ENCODE assay signal across 1 cellular context in genomic region chr7:150649084-150649385, GRCh38.
TF ChIP-seq lines count a peak whose summit lies in the region.

No MANE protein-coding gene starts in this region.

TF ChIP-seq in GM12878, 131 proteins besides CTCF, POLR2A, EP300 and RAD21:
- TF ChIP-seq, protein P1, sequence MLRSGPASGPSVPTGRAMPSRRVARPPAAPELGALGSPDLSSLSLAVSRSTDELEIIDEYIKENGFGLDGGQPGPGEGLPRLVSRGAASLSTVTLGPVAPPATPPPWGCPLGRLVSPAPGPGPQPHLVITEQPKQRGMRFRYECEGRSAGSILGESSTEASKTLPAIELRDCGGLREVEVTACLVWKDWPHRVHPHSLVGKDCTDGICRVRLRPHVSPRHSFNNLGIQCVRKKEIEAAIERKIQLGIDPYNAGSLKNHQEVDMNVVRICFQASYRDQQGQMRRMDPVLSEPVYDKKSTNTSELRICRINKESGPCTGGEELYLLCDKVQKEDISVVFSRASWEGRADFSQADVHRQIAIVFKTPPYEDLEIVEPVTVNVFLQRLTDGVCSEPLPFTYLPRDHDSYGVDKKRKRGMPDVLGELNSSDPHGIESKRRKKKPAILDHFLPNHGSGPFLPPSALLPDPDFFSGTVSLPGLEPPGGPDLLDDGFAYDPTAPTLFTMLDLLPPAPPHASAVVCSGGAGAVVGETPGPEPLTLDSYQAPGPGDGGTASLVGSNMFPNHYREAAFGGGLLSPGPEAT (IDR thresholded peaks at IDR 0.05; ENCODE audit: low read depth): no peak
- TF ChIP-seq CHD4 (IDR thresholded peaks at IDR 0.05) (no peak), CHD2 (IDR thresholded peaks at IDR 0.05; ENCODE audit: borderline replicate concordance, low read depth, low read length) (no peak), NFIC (IDR thresholded peaks at IDR 0.05; ENCODE audit: low read depth, low read length) (0 out of 2 replicates have a peak, but pooled peaks have one; percentile 3), SPI1 (IDR thresholded peaks at IDR 0.05; ENCODE audit: borderline replicate concordance, insufficient read depth, low read depth, low read length) (peak; percentile 53; the same call in 1 of the 2 replicates)
